Comparison of ENCODE assay signal across 11 cellular contexts in genomic region chr12:66403746-66404145, GRCh38.
DNase-seq lines count a peak whose midpoint lies in the region; ATAC-seq and TF ChIP-seq lines count a peak whose summit lies in the region.
"Had no signal": no experiment of that assay in that cellular context is flagged by ENCODE, and none has a peak within 500 bp of the region (broad histone marks: within the 10 kb centered on the region; RNA-seq: fewer than 3 reads in every experiment).

No MANE protein-coding gene starts in this region.

- TF ChIP-seq CTCF in A673 (conservative IDR thresholded peaks at IDR 0.05; ENCODE audit: low read depth, low read length), result no peak

- BruUV-seq in A673 (replicated peaks; lab: Mats Ljungman, UMichigan), result no TSS peak

- POLR2A ChIA-PET in A673 (lab: Charles Lee; ENCODE audit: low non-redundant PET), result no interaction called here

- no peaks in the 10 kb centered on the region for H3K9me3 ChIP-seq in A673 (ENCODE audit: low read depth, low read length, poor library complexity, severe bottlenecking)
- H3K9me3 ChIP-seq: heart right ventricle, thoracic aorta had no signal

- CTCF ChIA-PET in A673 (lab: Charles Lee), result no interaction called here

- ATAC-seq in GM18907 (IDR thresholded peaks at IDR 0.05; ENCODE audit: unreplicated experiment) (peak; percentile 66), HG02571 (IDR thresholded peaks at IDR 0.05; ENCODE audit: unreplicated experiment) (peak; percentile 85)

- intact Hi-C loops in A673 (cut with micrococcal nuclease; ENCODE audit: unreplicated experiment), result no loop called here

- H3K27me3 ChIP-seq in A673 (replicated peaks; ENCODE audit: insufficient read depth, low read depth, low read length, poor library complexity), result no peaks in the 10 kb centered on the region
- H3K27me3 ChIP-seq: heart right ventricle had no signal

- H3K4me3 ChIP-seq in A673 (ENCODE audit: low read depth, low read length, poor library complexity, severe bottlenecking), result no peak overlapping the region
- H3K4me3 ChIP-seq: heart right ventricle, thoracic aorta had no signal

- H3K4me1 ChIP-seq in A673 (ENCODE audit: insufficient read depth, low read length, poor library complexity, severe bottlenecking), result no peaks in the 10 kb centered on the region

- H3K36me3 ChIP-seq in A673 (ENCODE audit: insufficient read depth, low read length, poor library complexity, severe bottlenecking), result no peaks in the 10 kb centered on the region
- H3K36me3 ChIP-seq: heart right ventricle, thoracic aorta had no signal

- no peak overlapping the region for H3K27ac ChIP-seq in A673 (ENCODE audit: low read depth, low read length, poor library complexity, severe bottlenecking)
- H3K27ac ChIP-seq: heart right ventricle, thoracic aorta had no signal

- peak; percentile 46 for DNase-seq in NCI-H1105 treated with DMSO at 0.1 percent for 48 hours (lab: John Stamatoyannopoulos, UW)
- peak; percentile 13 for DNase-seq in fibroblast of peridontal ligament (ENCODE audit: extremely low read depth)
- no peak for DNase-seq in NCI-H1436 (lab: John Stamatoyannopoulos, UW)
- DNase-seq in A673 (ENCODE audit: low spot score), result no peak
- DNase-seq in activated CD4-positive, alpha-beta T cell treated with anti-CD3 and anti-CD28 coated beads, Interleukin-2, amount 50 U/mL, for 1 hour, result no peak
- DNase-seq: activated CD8-positive, alpha-beta memory T cell treated with anti-CD3 and anti-CD28 coated beads, Interleukin-2, amount 50 U/mL, for 4 hours; heart right ventricle; NCI-H226 had no signal

Comparison
In these comparisons a context has a peak if more than half of its experiments do, and no peak if none do; other contexts are left out.
1. DNase-seq: peak in NCI-H1105 treated with DMSO at 0.1 percent for 48 hours (single experiment) and fibroblast of peridontal ligament (single experiment); none in NCI-H1436 (single experiment), A673 (single experiment) and activated CD4-positive, alpha-beta T cell treated with anti-CD3 and anti-CD28 coated beads, Interleukin-2, amount 50 U/mL, for 1 hour (single experiment).